ENCODE assay signal across 21 cellular contexts in the genomic region with DNA sequence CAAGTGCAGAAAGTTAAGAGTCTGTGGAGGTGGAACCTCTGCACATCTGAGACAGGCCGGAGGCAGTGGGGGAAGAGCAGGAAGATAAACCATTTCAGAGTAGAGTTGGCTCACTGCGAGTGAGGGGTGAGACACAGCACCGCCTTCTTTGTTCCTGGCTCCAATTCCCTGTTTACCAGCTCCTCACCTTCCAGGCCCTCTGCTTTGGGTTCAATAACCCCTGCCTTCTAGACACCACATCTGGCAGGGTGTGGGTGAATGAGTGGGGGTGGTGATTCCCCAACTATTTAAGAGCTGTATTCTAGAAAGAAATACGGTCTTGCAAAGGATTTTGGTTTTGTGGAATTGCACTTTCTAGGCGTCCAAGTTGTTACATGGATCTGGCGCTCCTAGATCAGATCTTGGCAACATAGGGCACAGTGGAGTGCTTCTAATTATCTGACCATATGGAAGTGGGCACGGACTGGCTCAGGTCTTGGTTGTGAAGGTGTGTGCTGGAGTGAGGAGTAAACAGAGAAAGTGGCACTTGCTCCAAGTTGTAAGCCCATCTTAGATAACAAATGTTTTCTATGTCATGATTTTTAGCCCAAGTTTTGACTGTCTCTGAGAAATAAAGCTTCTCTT.
"Had no signal": no experiment of that assay in that cellular context is flagged by ENCODE, and none has a peak within 500 bp of the region (broad histone marks: within the 10 kb centered on the region; RNA-seq: fewer than 3 reads in every experiment).

No MANE protein-coding gene starts in this region.

- H3K9ac ChIP-seq: SK-N-SH had no signal

- ATAC-seq: Panc1, PC-3 had no signal

- H3K9me3 ChIP-seq: SK-N-SH had no signal

- H3K4me2 ChIP-seq: SK-N-SH had no signal

- H3K27ac ChIP-seq: HL-60, RWPE1 had no signal

- DNase-seq: KBM-7, MV-4-11, NCI-H1048, NCI-H1105, NCI-H1417, NCI-H1436 treated with DMSO at 0.1 percent for 48 hours, NCI-H1694, NCI-H187 treated with DMSO at 0.1 percent for 48 hours, NCI-H2029 treated with DMSO at 0.1 percent for 48 hours, NCI-H2227 treated with DMSO at 0.1 percent for 48 hours, NCI-H510A, NCI-H524 treated with DMSO at 0.1 percent for 48 hours, NCI-H69, NCI-H774, PC-3, SHP77, SK-N-SH, SW 1271 had no signal
